In genomic region chr4:164977243-164978164, GRCh38 we compare ENCODE assay signal across 8 cellular contexts.
DNase-seq lines count a peak whose midpoint lies in the region; ATAC-seq lines count a peak whose summit lies in the region.

TRIM61 (minus strand) TSS chr4:164977657; CDS start chr4:164970002, 7,655 bp downstream.

- peak within 1 kb of the TSS; percentile 77 for H3K9ac ChIP-seq in NT2/D1 (ENCODE audit: insufficient read length, low read depth)

- no peaks in the 10 kb centered on the region for H3K9me3 ChIP-seq in NT2/D1 (ENCODE audit: insufficient read depth, low read length)

- ATAC-seq in GM21723 (IDR thresholded peaks at IDR 0.05; ENCODE audit: unreplicated experiment) = peak; percentile 100
- ATAC-seq in activated naive CD8-positive, alpha-beta T cell treated with anti-CD3 and anti-CD28 coated beads, Interleukin-2, amount 50 U/mL, for 24 hours = peak; percentile 90

- H3K36me3 ChIP-seq in NT2/D1 (ENCODE audit: insufficient read depth, insufficient read length, low read length) = peaks cover 8% of the 10 kb centered on the region

- H3K4me1 Mint-ChIP-seq in activated naive CD8-positive, alpha-beta T cell treated with anti-CD3 and anti-CD28 coated beads, Interleukin-2, amount 50 U/mL, for 24 hours = peaks cover 16% of the 10 kb centered on the region

- peaks cover 2% of the 10 kb centered on the region for H3K27me3 Mint-ChIP-seq in activated naive CD8-positive, alpha-beta T cell treated with anti-CD3 and anti-CD28 coated beads, Interleukin-2, amount 50 U/mL, for 24 hours

- no peaks in the 10 kb centered on the region for H3K9me3 Mint-ChIP-seq in activated naive CD8-positive, alpha-beta T cell treated with anti-CD3 and anti-CD28 coated beads, Interleukin-2, amount 50 U/mL, for 24 hours

- peaks cover 10% of the 10 kb centered on the region for H3K36me3 Mint-ChIP-seq in activated naive CD8-positive, alpha-beta T cell treated with anti-CD3 and anti-CD28 coated beads, Interleukin-2, amount 50 U/mL, for 24 hours (ENCODE audit: low read depth)

- H3K27me3 ChIP-seq in NT2/D1 (ENCODE audit: insufficient read depth, insufficient read length) = no peaks in the 10 kb centered on the region

- peak within 1 kb of the TSS; percentile 45 for H3K4me3 ChIP-seq in NT2/D1 (ENCODE audit: insufficient read length, low read depth)

- H3K27ac Mint-ChIP-seq in activated naive CD8-positive, alpha-beta T cell treated with anti-CD3 and anti-CD28 coated beads, Interleukin-2, amount 50 U/mL, for 24 hours = peak within 1 kb of the TSS; percentile 90

- peak within 1 kb of the TSS; percentile 85 for H3K4me3 Mint-ChIP-seq in activated naive CD8-positive, alpha-beta T cell treated with anti-CD3 and anti-CD28 coated beads, Interleukin-2, amount 50 U/mL, for 24 hours

- no peaks in the 10 kb centered on the region for H3K4me1 ChIP-seq in NT2/D1 (ENCODE audit: insufficient read depth, insufficient read length)

- peak; percentile 86 for DNase-seq in ELF-1 (ENCODE audit: low read depth, low spot score)
- peak; percentile 71 for DNase-seq in NT2/D1 (ENCODE audit: low read depth, low spot score)
- DNase-seq in activated naive CD8-positive, alpha-beta T cell treated with anti-CD3 and anti-CD28 coated beads, Interleukin-2, amount 50 U/mL, for 24 hours = peak; percentile 62
- DNase-seq in iPS-NIHi7 (ENCODE audit: extremely low spot score) = peak; percentile 87
- peak; percentile 30 for DNase-seq in stimulated activated CD4-positive, alpha-beta T cell treated with anti-CD3 and anti-CD28 coated beads, Interleukin-4, amount 100 ng/mL, for 24 hours
- no peak for DNase-seq in pons (ENCODE audit: low spot score)
- DNase-seq in DMS153 (lab: John Stamatoyannopoulos, UW) = no peak

Comparison
In these comparisons a context has a peak if more than half of its experiments do, and no peak if none do; other contexts are left out.
1. DNase-seq: peak in ELF-1 (single experiment), NT2/D1 (single experiment), activated naive CD8-positive, alpha-beta T cell treated with anti-CD3 and anti-CD28 coated beads, Interleukin-2, amount 50 U/mL, for 24 hours (single experiment), iPS-NIHi7 (single experiment) and stimulated activated CD4-positive, alpha-beta T cell treated with anti-CD3 and anti-CD28 coated beads, Interleukin-4, amount 100 ng/mL, for 24 hours (single experiment); none in pons (single experiment) and DMS153 (single experiment).